Comparison of ENCODE assay signal across 11 cellular contexts in genomic region chr7:128259131-128260056, GRCh38. TPM values are rescaled to one million over a fixed set of nuclear protein-coding genes. Genes with fewer than 3 reads are reported as not detected.
DNase-seq lines count a peak whose midpoint lies in the region; ATAC-seq and TF ChIP-seq lines count a peak whose summit lies in the region.
"Had no signal": no experiment of that assay in that cellular context is flagged by ENCODE, and none has a peak within 500 bp of the region (broad histone marks: within the 10 kb centered on the region; RNA-seq: fewer than 3 reads in every experiment).

No MANE protein-coding gene starts in this region.

- no peak for TF ChIP-seq POLR2A in body of pancreas (IDR thresholded peaks at IDR 0.05)

- no peaks in the 10 kb centered on the region for H3K36me3 Mint-ChIP-seq in activated T-helper 1 cell treated with anti-CD3 and anti-CD28 coated beads, Interleukin-12 subunit alpha, Interleukin-12 subunit beta, Interleukin-2, Interleukin-4 antibody, amounts not matched to agents 30 ng/mL and 10 ng/mL and 1 ng/mL, durations not matched to agents 14 hours and 24 hours and 36 hours (ENCODE audit: low read depth)

- DNase-seq in AG10803 (ENCODE audit: low read depth), result peak; percentile 30
- DNase-seq in LHCN-M2 (ENCODE audit: low read depth), result peak; percentile 87
- DNase-seq in body of pancreas, result peak in 2 of 4 donors; percentile 15 to 28
- DNase-seq in mesendoderm, result peak; percentile 21
- DNase-seq in COR-L47 (lab: John Stamatoyannopoulos, UW), result no peak
- no peak for DNase-seq in activated T-helper 1 cell treated with anti-CD3 and anti-CD28 coated beads, Interleukin-12 subunit alpha, Interleukin-12 subunit beta, Interleukin-2, Interleukin-4 antibody, amounts not matched to agents 30 ng/mL and 10 ng/mL and 1 ng/mL, durations not matched to agents 14 hours and 24 hours and 36 hours (ENCODE audit: low spot score)
- DNase-seq: activated CD4-positive, alpha-beta T cell treated with anti-CD3 and anti-CD28 coated beads, Interleukin-2, amount 50 U/mL, for 4 hours; stimulated activated CD4-positive, alpha-beta T cell treated with anti-CD3 and anti-CD28 coated beads, Interleukin-15, amount 100 ng/mL, for 24 hours; stimulated activated naive CD4-positive, alpha-beta T cell treated with Interleukin-2 at 50 U/mL for 16 hours had no signal

- no peak overlapping the region for H3K56ac ChIP-seq in mesendoderm (ENCODE audit: low read length)

- no peak overlapping the region for H2BK5ac ChIP-seq in mesendoderm (ENCODE audit: low read length)

- no peaks in the 10 kb centered on the region for H3K4me1 Mint-ChIP-seq in activated T-helper 1 cell treated with anti-CD3 and anti-CD28 coated beads, Interleukin-12 subunit alpha, Interleukin-12 subunit beta, Interleukin-2, Interleukin-4 antibody, amounts not matched to agents 30 ng/mL and 10 ng/mL and 1 ng/mL, durations not matched to agents 14 hours and 24 hours and 36 hours (ENCODE audit: low read depth)

- H4K8ac ChIP-seq in mesendoderm (ENCODE audit: low read depth, low read length), result no peak overlapping the region

- intact Hi-C loops in body of pancreas (cut with DNase I), result no loop called here
- intact Hi-C loops in activated T-helper 1 cell treated with anti-CD3 and anti-CD28 coated beads, Interleukin-12 subunit alpha, Interleukin-12 subunit beta, Interleukin-2, Interleukin-4 antibody, amounts not matched to agents 30 ng/mL and 10 ng/mL and 1 ng/mL, durations not matched to agents 14 hours and 24 hours and 36 hours (cut with micrococcal nuclease), result no loop called here

- H3K4ac ChIP-seq in mesendoderm (ENCODE audit: low read depth, low read length), result no peak overlapping the region

- no peak overlapping the region for H4K5ac ChIP-seq in mesendoderm (ENCODE audit: low read length)

- H3K9me3 ChIP-seq in body of pancreas, result no peaks in the 10 kb centered on the region

- no peak overlapping the region for H3K27ac Mint-ChIP-seq in activated T-helper 1 cell treated with anti-CD3 and anti-CD28 coated beads, Interleukin-12 subunit alpha, Interleukin-12 subunit beta, Interleukin-2, Interleukin-4 antibody, amounts not matched to agents 30 ng/mL and 10 ng/mL and 1 ng/mL, durations not matched to agents 14 hours and 24 hours and 36 hours

- H3K4me3 Mint-ChIP-seq in activated T-helper 1 cell treated with anti-CD3 and anti-CD28 coated beads, Interleukin-12 subunit alpha, Interleukin-12 subunit beta, Interleukin-2, Interleukin-4 antibody, amounts not matched to agents 30 ng/mL and 10 ng/mL and 1 ng/mL, durations not matched to agents 14 hours and 24 hours and 36 hours, result no peak overlapping the region

- peaks cover 2% of the 10 kb centered on the region for H3K27me3 Mint-ChIP-seq in activated T-helper 1 cell treated with anti-CD3 and anti-CD28 coated beads, Interleukin-12 subunit alpha, Interleukin-12 subunit beta, Interleukin-2, Interleukin-4 antibody, amounts not matched to agents 30 ng/mL and 10 ng/mL and 1 ng/mL, durations not matched to agents 14 hours and 24 hours and 36 hours (ENCODE audit: insufficient read depth)

- H3K27me3 ChIP-seq in body of pancreas (no peaks in the 10 kb centered on the region), mesendoderm (ENCODE audit: insufficient read depth, low read length, poor library complexity) (no peaks in the 10 kb centered on the region)

- H2BK15ac ChIP-seq in mesendoderm (replicated peaks; ENCODE audit: low read depth), result no peak overlapping the region

- no peaks in the 10 kb centered on the region for H3K9me3 Mint-ChIP-seq in activated T-helper 1 cell treated with anti-CD3 and anti-CD28 coated beads, Interleukin-12 subunit alpha, Interleukin-12 subunit beta, Interleukin-2, Interleukin-4 antibody, amounts not matched to agents 30 ng/mL and 10 ng/mL and 1 ng/mL, durations not matched to agents 14 hours and 24 hours and 36 hours

- peaks cover 16% of the 10 kb centered on the region for H3K4me1 ChIP-seq in body of pancreas
- peaks cover 5% of the 10 kb centered on the region for H3K4me1 ChIP-seq in mesendoderm (ENCODE audit: control insufficient read depth, low read depth, low read length)

- no peaks in the 10 kb centered on the region for H3K36me3 ChIP-seq in body of pancreas (replicated peaks in 1 of 2; ENCODE audit: insufficient read depth in 1 of 2, low read depth in 2 of 2)
- H3K36me3 ChIP-seq in mesendoderm (ENCODE audit: control insufficient read depth, insufficient read depth, low read length), result no peaks in the 10 kb centered on the region

- no peak overlapping the region for H3K9ac ChIP-seq in mesendoderm (ENCODE audit: low read length)

- WGBS in body of pancreas, 2 donors, result 59 to 63% methylated on average over 11 of the region's 11 CpGs
- no CpG with 5 or more reads among the region's 11 CpGs for WGBS in mesendoderm (ENCODE audit: extremely low coverage, insufficient coverage, low lambda C conversion rate)

- peak; percentile 62 for ATAC-seq in body of pancreas
- no peak for ATAC-seq in HG03139 (IDR thresholded peaks at IDR 0.05; ENCODE audit: unreplicated experiment)
- no peak for ATAC-seq in GM21390 (IDR thresholded peaks at IDR 0.05; ENCODE audit: unreplicated experiment)

- no peaks in the 10 kb centered on the region for H3K79me1 ChIP-seq in mesendoderm (ENCODE audit: low read length)

- H3K4me3 ChIP-seq in AG10803 (ENCODE audit: low read length) (no peak overlapping the region), body of pancreas (no peak overlapping the region), mesendoderm (ENCODE audit: low read length) (no peak overlapping the region)

- peak overlapping the region in 1 of 4 donors; percentile 38 for H3K27ac ChIP-seq in body of pancreas
- H3K27ac ChIP-seq in mesendoderm (ENCODE audit: low read depth, low read length), result no peak overlapping the region

- no peak overlapping the region for H2AK5ac ChIP-seq in mesendoderm (ENCODE audit: low read length)

- peak overlapping the region; percentile 15 for H3K23ac ChIP-seq in mesendoderm (ENCODE audit: low read length)

- no peaks in the 10 kb centered on the region for H3K79me2 ChIP-seq in mesendoderm (ENCODE audit: control insufficient read depth, insufficient read depth, low read length)

- H3K4me2 ChIP-seq in mesendoderm (ENCODE audit: low read length), result no peak overlapping the region

- H2BK120ac ChIP-seq in mesendoderm (ENCODE audit: low read depth, low read length), result no peak overlapping the region

- TF ChIP-seq CTCF in AG10803 (conservative IDR thresholded peaks at IDR 0.05; ENCODE audit: low read length), result no peak
- no peak for TF ChIP-seq CTCF in body of pancreas (IDR thresholded peaks at IDR 0.05)

- no peak overlapping the region for H3K18ac ChIP-seq in mesendoderm (ENCODE audit: low read length)

RNA-seq across cellular contexts. Expression of gene LEP, which starts 18.3 kb away (rescaled TPM):
- total RNA-seq in LHCN-M2 (2014; rRNA removed) (not detected in 2 replicates), body of pancreas (10 to 100 TPM in 1 of 2 donors, 1 to 10 TPM in 1; 1.8 to 72.8 TPM)
- not detected for polyA plus RNA-seq in LHCN-M2 (2012)
- polyA plus RNA-seq in mesendoderm (2013, experiment 1 of 2), result not detected
- not detected for polyA plus RNA-seq in mesendoderm (2013, experiment 2 of 2)
- not detected in 2 replicates for total RNA-seq in activated T-helper 1 cell treated with anti-CD3 and anti-CD28 coated beads, Interleukin-12 subunit alpha, Interleukin-12 subunit beta, Interleukin-2, Interleukin-4 antibody, amounts not matched to agents 30 ng/mL and 10 ng/mL and 1 ng/mL, durations not matched to agents 14 hours and 24 hours and 36 hours

Comparison
In these comparisons a context has a peak if more than half of its experiments do, and no peak if none do; other contexts are left out.
1. DNase-seq: peak in AG10803 (single experiment), LHCN-M2 (single experiment) and mesendoderm (single experiment); none in COR-L47 (single experiment) and activated T-helper 1 cell treated with anti-CD3 and anti-CD28 coated beads, Interleukin-12 subunit alpha, Interleukin-12 subunit beta, Interleukin-2, Interleukin-4 antibody, amounts not matched to agents 30 ng/mL and 10 ng/mL and 1 ng/mL, durations not matched to agents 14 hours and 24 hours and 36 hours (single experiment).